In genomic region chr21:46585191-46585953, GRCh38 we compare ENCODE assay signal across 1 cellular context.
TF ChIP-seq lines count a peak whose summit lies in the region.

No MANE protein-coding gene starts in this region.

TF ChIP-seq in endothelial cell of umbilical vein, 7 proteins besides CTCF, POLR2A, EP300 and RAD21 (continued from another document):
- TF ChIP-seq, protein P1, sequence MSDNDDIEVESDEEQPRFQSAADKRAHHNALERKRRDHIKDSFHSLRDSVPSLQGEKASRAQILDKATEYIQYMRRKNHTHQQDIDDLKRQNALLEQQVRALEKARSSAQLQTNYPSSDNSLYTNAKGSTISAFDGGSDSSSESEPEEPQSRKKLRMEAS (IDR thresholded peaks at IDR 0.05; ENCODE audit: insufficient read depth, insufficient read length): no peak
